8 cellular contexts compared by ENCODE assay signal in the genomic region with DNA sequence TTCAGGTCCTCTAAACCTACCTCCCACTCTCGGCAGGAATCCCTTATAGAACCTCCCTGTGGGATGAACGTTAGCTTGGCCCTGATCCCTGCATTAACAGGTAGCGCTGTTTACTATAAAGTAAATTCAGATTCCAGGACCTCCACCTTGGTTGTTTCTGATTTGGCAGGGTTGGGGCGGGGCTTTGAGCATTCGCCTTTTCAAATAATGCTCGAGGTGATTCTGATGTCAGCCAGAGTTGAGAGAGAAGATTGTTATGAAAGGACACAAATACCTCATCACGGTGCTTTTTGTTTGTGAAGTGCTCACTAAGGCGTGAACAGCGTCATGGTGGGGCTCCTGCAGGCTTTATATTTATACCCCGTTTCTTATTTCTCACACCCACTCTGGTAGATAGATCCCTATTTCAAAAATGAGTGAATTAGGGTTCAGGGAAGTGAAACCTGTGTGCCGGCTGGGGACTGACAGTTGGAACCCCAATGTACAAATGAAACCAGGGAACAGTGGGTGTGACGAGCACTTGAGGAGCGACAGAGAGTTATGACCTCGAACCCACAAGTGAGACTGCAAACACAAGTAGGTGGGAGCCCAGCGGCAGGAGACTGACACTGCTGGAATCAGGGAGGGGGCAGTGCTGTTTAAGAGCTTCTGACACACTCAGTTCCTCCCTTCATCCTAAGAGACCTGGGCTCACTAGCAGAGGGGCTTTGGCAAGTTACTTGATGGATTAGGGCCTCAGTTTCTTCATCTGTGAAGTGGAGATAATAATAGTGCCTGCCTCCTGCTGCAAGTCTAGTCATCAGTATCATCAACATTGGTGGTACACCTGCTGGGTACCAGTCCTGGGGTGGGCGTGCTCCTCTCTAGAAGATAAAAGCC. TPM values are rescaled to one million over a fixed set of nuclear protein-coding genes. Genes with fewer than 3 reads are reported as not detected.
DNase-seq lines count a peak whose midpoint lies in the region; ATAC-seq and TF ChIP-seq lines count a peak whose summit lies in the region.
"Had no signal": no experiment of that assay in that cellular context is flagged by ENCODE, and none has a peak within 500 bp of the region (broad histone marks: within the 10 kb centered on the region; RNA-seq: fewer than 3 reads in every experiment).

No MANE protein-coding gene starts in this region.

- dilution Hi-C loops in mammary epithelial cell (cut with HindIII; ENCODE audit: low sequenced_read_pairs), result no loop called here

- H3K9me3 Mint-ChIP-seq in T-cell, result peaks cover 0 to 7% (median 0%) of the 10 kb centered on the region in 3 donors

- H3K27me3 ChIP-seq in colonic mucosa (no peaks in the 10 kb centered on the region), mammary epithelial cell (ENCODE audit: insufficient read depth, low read length) (peaks cover 10% of the 10 kb centered on the region)

- 81% methylated on average over 13 of the region's 16 CpGs for WGBS in mammary epithelial cell (ENCODE audit: low coverage, missing lambda C conversion rate)

- peak overlapping the region; percentile 69 to 84 (median 80) for H3K4me3 Mint-ChIP-seq in T-cell

- no peaks in the 10 kb centered on the region for H3K4me1 ChIP-seq in colonic mucosa
- peaks cover 9% of the 10 kb centered on the region for H3K4me1 ChIP-seq in mammary epithelial cell (ENCODE audit: insufficient read depth, low read length)

- H3K9me3 ChIP-seq in colonic mucosa, result no peaks in the 10 kb centered on the region
- H3K9me3 ChIP-seq in mammary epithelial cell (replicated peaks; ENCODE audit: insufficient read depth, low read length), result no peaks in the 10 kb centered on the region

- H3K36me3 ChIP-seq in colonic mucosa (no peaks in the 10 kb centered on the region), mammary epithelial cell (ENCODE audit: insufficient read depth, low read length) (no peaks in the 10 kb centered on the region)

- TF ChIP-seq CTCF in colonic mucosa (IDR thresholded peaks at IDR 0.05), result no peak
- no peak for TF ChIP-seq CTCF in mammary epithelial cell (conservative IDR thresholded peaks at IDR 0.05 in 1 of 2, IDR thresholded peaks at IDR 0.05 in 1 of 2; ENCODE audit: extremely low read depth in 1 of 2, insufficient read depth in 1 of 2, low read depth in 1 of 2, low read length in 2 of 2)

- H3K79me2 ChIP-seq in mammary epithelial cell (ENCODE audit: insufficient read depth, low read length), result no peaks in the 10 kb centered on the region

- ATAC-seq in GM19043 (IDR thresholded peaks at IDR 0.05; ENCODE audit: low read depth, unreplicated experiment) (peak; percentile 67), HG02970 (IDR thresholded peaks at IDR 0.05; ENCODE audit: low FRiP score, unreplicated experiment) (peak; percentile 67), T-cell (replicated peaks in 1 of 4) (peak; percentile 30 to 51 (median 36))
- ATAC-seq: left colon had no signal

- no TSS peak for BruUV-seq in mammary epithelial cell (replicated peaks; lab: Mats Ljungman, UMichigan)

- no peak overlapping the region for H3K4me2 ChIP-seq in mammary epithelial cell (ENCODE audit: insufficient read depth, low read depth, low read length)

- POLR2A ChIA-PET in T-cell (lab: Charles Lee), result interaction anchor here (0.5 to 6.4 kb wide), 17 partner anchors 8 to 250 kb away, joined by 3 to 94 read pairs (median 6); a partner anchor contains a TSS

- no peak overlapping the region for H2AFZ ChIP-seq in mammary epithelial cell (ENCODE audit: low read depth, low read length)

- peaks cover 99% of the 10 kb centered on the region in 3 donors for H3K4me1 Mint-ChIP-seq in T-cell

- CTCF ChIA-PET in T-cell (lab: Charles Lee) (interaction anchor here in 1 of 2 donors (1.1 kb wide), 1 partner anchor 13 kb away, joined by 10 read pairs; no protein-coding TSS in a partner anchor), mammary epithelial cell (lab: Charles Lee; ENCODE audit: low non-redundant PET) (no interaction called here)

- no peak overlapping the region for H3K9ac ChIP-seq in colonic mucosa (ENCODE audit: low read depth in 2 of 2, low read length in 2 of 2)
- no peak overlapping the region for H3K9ac ChIP-seq in mammary epithelial cell (ENCODE audit: insufficient read depth, low read length)

- in situ Hi-C loops in mammary epithelial cell (cut with MboI; ENCODE audit: low sequenced_read_pairs in 2 of 2), result no loop called here

- H3K27ac Mint-ChIP-seq in T-cell, result peak overlapping the region; percentile 96 to 97

- intact Hi-C loops in colonic mucosa (cut with DNase I), result no loop called here
- intact Hi-C loops in mammary epithelial cell (cut with micrococcal nuclease), result no loop called here

- H3K27ac ChIP-seq in colonic mucosa (peak overlapping the region; percentile 16), mammary epithelial cell (ENCODE audit: insufficient read depth, low read depth, low read length) (no peak overlapping the region)

- H3K4me3 ChIP-seq in colonic mucosa, result no peak overlapping the region
- no peak overlapping the region for H3K4me3 ChIP-seq in mammary epithelial cell (replicated peaks in 1 of 3; ENCODE audit: insufficient read depth in 1 of 3, low read depth in 2 of 3, low read length in 3 of 3)

- H3K27me3 Mint-ChIP-seq in T-cell, result no peaks in the 10 kb centered on the region

- no peaks in the 10 kb centered on the region for H3K36me3 Mint-ChIP-seq in T-cell

- no peaks in the 10 kb centered on the region for H4K20me1 ChIP-seq in mammary epithelial cell (ENCODE audit: insufficient read depth, low read length)

- DNase-seq in T-cell (peak; percentile 44 to 96 (median 90)), colonic mucosa (peak; percentile 22), NCI-H2029 (lab: John Stamatoyannopoulos, UW) (no peak), NCI-H2171 treated with DMSO at 0.1 percent for 48 hours (lab: John Stamatoyannopoulos, UW) (no peak), mammary epithelial cell (no peak)

RNA-seq across cellular contexts. Expression of a gene that starts 14.3 kb away (rescaled TPM):
- total RNA-seq in T-cell (1,000 to 10,000 TPM in 2 of 5 donors, 100 to 1,000 TPM in 3; 274 to 1,514 (median 326) TPM), colonic mucosa (10 to 100 TPM in 1 of 2 donors, 1 to 10 TPM in 1; 3.6 to 10.5 TPM), mammary epithelial cell (not detected)
- 0.03 TPM for polyA plus RNA-seq in mammary epithelial cell
- not detected for polyA minus RNA-seq in mammary epithelial cell

Comparison
In these comparisons a context has a peak if more than half of its experiments do, and no peak if none do; other contexts are left out.
1. DNase-seq: peak in T-cell (34 of 34) and colonic mucosa (single experiment); none in NCI-H2029 (single experiment), NCI-H2171 treated with DMSO at 0.1 percent for 48 hours (single experiment) and mammary epithelial cell (single experiment).
2. RNA of a gene that starts 14.3 kb away (total RNA-seq): 274 to 1,514 TPM in T-cell; 3.6 to 10.5 TPM in colonic mucosa and not detected in mammary epithelial cell; every median in the first group is over 10 times any median in the second.
3. Peak in every context shown above with its lines, with median percentiles within 50 percentile points of each other: ATAC-seq.